Comparison of ENCODE assay signal across 7 cellular contexts in the genomic region with DNA sequence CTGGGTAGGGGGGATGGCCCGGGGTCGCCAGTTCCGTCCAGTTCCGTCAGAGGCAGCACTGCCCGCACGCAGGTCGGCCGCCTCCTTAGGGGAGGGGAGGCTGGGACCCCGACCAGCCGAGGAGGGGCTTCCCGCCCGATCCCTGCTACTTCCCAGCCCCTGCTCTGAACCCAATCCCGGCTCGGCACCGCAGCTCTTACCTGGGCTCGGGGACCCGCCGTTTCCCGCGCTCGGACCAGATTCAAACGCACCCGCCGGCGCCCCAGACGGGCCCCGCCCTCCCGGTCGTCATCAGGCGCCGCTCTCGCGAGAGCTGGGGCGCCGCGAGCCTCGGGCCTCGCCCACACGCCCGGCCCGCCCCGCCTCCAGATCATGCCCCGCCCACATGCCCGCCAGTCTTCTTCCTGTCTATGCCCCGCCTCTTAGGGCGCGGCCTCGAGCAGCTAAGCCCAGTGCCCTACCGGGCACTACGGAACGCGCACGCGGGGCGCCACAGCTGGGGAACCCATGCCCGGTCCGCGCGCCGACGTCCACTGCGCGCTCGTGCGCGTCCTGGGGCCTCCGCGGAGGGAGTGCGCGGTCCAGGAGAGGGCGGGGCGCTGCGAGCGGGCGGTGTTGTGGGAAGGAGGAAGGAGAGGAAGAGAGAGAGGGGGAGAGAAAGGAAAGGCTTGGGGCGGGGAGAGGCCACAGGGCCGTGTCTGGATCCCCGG. TPM values are rescaled to one million over a fixed set of nuclear protein-coding genes. Genes with fewer than 3 reads are reported as not detected.
DNase-seq lines count a peak whose midpoint lies in the region; ATAC-seq, FAIRE-seq and TF ChIP-seq lines count a peak whose summit lies in the region.

A gene with protein sequence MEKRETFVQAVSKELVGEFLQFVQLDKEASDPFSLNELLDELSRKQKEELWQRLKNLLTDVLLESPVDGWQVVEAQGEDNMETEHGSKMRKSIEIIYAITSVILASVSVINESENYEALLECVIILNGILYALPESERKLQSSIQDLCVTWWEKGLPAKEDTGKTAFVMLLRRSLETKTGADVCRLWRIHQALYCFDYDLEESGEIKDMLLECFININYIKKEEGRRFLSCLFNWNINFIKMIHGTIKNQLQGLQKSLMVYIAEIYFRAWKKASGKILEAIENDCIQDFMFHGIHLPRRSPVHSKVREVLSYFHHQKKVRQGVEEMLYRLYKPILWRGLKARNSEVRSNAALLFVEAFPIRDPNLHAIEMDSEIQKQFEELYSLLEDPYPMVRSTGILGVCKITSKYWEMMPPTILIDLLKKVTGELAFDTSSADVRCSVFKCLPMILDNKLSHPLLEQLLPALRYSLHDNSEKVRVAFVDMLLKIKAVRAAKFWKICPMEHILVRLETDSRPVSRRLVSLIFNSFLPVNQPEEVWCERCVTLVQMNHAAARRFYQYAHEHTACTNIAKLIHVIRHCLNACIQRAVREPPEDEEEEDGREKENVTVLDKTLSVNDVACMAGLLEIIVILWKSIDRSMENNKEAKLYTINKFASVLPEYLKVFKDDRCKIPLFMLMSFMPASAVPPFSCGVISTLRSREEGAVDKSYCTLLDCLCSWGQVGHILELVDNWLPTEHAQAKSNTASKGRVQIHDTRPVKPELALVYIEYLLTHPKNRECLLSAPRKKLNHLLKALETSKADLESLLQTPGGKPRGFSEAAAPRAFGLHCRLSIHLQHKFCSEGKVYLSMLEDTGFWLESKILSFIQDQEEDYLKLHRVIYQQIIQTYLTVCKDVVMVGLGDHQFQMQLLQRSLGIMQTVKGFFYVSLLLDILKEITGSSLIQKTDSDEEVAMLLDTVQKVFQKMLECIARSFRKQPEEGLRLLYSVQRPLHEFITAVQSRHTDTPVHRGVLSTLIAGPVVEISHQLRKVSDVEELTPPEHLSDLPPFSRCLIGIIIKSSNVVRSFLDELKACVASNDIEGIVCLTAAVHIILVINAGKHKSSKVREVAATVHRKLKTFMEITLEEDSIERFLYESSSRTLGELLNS (minus strand): TSS at position 281 of the 710 bp plus-strand sequence. CDS start 2,905 bp downstream, outside the sequence.

- no peaks in the 10 kb centered on the region for H3K27me3 Mint-ChIP-seq in T-helper 2 cell treated with Interferon-gamma antibody and Interleukin-4, amounts not matched to agents 5 μg/mL and 100 μg/mL, for 36 hours (ENCODE audit: low read depth)
- H3K27me3 Mint-ChIP-seq in astrocyte (ENCODE audit: low read depth, unreplicated experiment): no peaks in the 10 kb centered on the region

- peaks cover 8% of the 10 kb centered on the region for H3K36me3 ChIP-seq in astrocyte (ENCODE audit: insufficient read depth, low read length)

- no peaks in the 10 kb centered on the region for H3K27me3 ChIP-seq in astrocyte (ENCODE audit: insufficient read depth, low read length)

- no peaks in the 10 kb centered on the region for H3K9me3 Mint-ChIP-seq in T-helper 2 cell treated with Interferon-gamma antibody and Interleukin-4, amounts not matched to agents 5 μg/mL and 100 μg/mL, for 36 hours
- H3K9me3 Mint-ChIP-seq in astrocyte (ENCODE audit: unreplicated experiment): peaks cover 2% of the 10 kb centered on the region

- H3K9me3 ChIP-seq in astrocyte (ENCODE audit: insufficient read depth, low read depth, low read length): no peaks in the 10 kb centered on the region

- FAIRE-seq in astrocyte (lab: Jason Lieb, UNC): no peak

- peak within 1 kb of the TSS; percentile 93 for H3K27ac Mint-ChIP-seq in T-helper 2 cell treated with Interferon-gamma antibody and Interleukin-4, amounts not matched to agents 5 μg/mL and 100 μg/mL, for 36 hours
- H3K27ac Mint-ChIP-seq in astrocyte (ENCODE audit: unreplicated experiment): no peak within 1 kb of the TSS

- H3K79me2 ChIP-seq in astrocyte (ENCODE audit: insufficient read depth, low read length): peaks cover 49% of the 10 kb centered on the region

- H2AFZ ChIP-seq in astrocyte (ENCODE audit: low read depth, low read length): peak within 1 kb of the TSS; percentile 90

- H3K36me3 Mint-ChIP-seq in T-helper 2 cell treated with Interferon-gamma antibody and Interleukin-4, amounts not matched to agents 5 μg/mL and 100 μg/mL, for 36 hours (ENCODE audit: low read depth): peaks cover 44% of the 10 kb centered on the region
- no peaks in the 10 kb centered on the region for H3K36me3 Mint-ChIP-seq in astrocyte (ENCODE audit: low read depth, unreplicated experiment)

- H3K4me3 ChIP-seq in astrocyte (ENCODE audit: insufficient read depth, low read depth, low read length): peak within 1 kb of the TSS; percentile 86

- peaks cover 7% of the 10 kb centered on the region for H3K4me1 ChIP-seq in astrocyte (ENCODE audit: insufficient read depth, low read length)

- peak within 1 kb of the TSS; percentile 97 for H3K4me3 Mint-ChIP-seq in T-helper 2 cell treated with Interferon-gamma antibody and Interleukin-4, amounts not matched to agents 5 μg/mL and 100 μg/mL, for 36 hours
- H3K4me3 Mint-ChIP-seq in astrocyte (ENCODE audit: unreplicated experiment): peak within 1 kb of the TSS; percentile 86

- H3K27ac ChIP-seq in astrocyte (ENCODE audit: low read depth, low read length): peak within 1 kb of the TSS; percentile 87

- peaks cover 41% of the 10 kb centered on the region for H3K4me1 Mint-ChIP-seq in T-helper 2 cell treated with Interferon-gamma antibody and Interleukin-4, amounts not matched to agents 5 μg/mL and 100 μg/mL, for 36 hours (ENCODE audit: low read depth)
- H3K4me1 Mint-ChIP-seq in astrocyte (ENCODE audit: low read depth, unreplicated experiment): peaks cover 2% of the 10 kb centered on the region

- H3K9ac ChIP-seq in astrocyte (ENCODE audit: low read length): peak within 1 kb of the TSS; percentile 97

- peak; percentile 96 to 99 for DNase-seq in NCI-H1930 (lab: John Stamatoyannopoulos, UW)
- DNase-seq in T-helper 2 cell treated with Interferon-gamma antibody and Interleukin-4, amounts not matched to agents 5 μg/mL and 100 μg/mL, for 36 hours (ENCODE audit: low spot score): peak; percentile 97
- DNase-seq in astrocyte (ENCODE audit: low read depth): peak; percentile 90
- peak; percentile 98 for DNase-seq in hepatic stellate cell (ENCODE audit: low spot score)
- DNase-seq in renal cortical epithelial cell (ENCODE audit: low read depth): peak; percentile 92

- ATAC-seq in GM18502 (IDR thresholded peaks at IDR 0.05; ENCODE audit: poor library complexity, unreplicated experiment) (peak; percentile 98), HG02970 (IDR thresholded peaks at IDR 0.05; ENCODE audit: low FRiP score, unreplicated experiment) (peak; percentile 98)

- no peaks in the 10 kb centered on the region for H4K20me1 ChIP-seq in astrocyte (ENCODE audit: insufficient read depth, low read length)

- peak within 1 kb of the TSS; percentile 93 for H3K4me2 ChIP-seq in astrocyte (ENCODE audit: low read length)

- TF ChIP-seq CTCF in astrocyte (IDR thresholded peaks at IDR 0.05; ENCODE audit: insufficient read depth, low read depth, low read length): no peak

RNA-seq across cellular contexts. Expression of the gene that starts here (rescaled TPM):
- total RNA-seq in astrocyte (8.7 and 9.6 TPM in 2 replicates), renal cortical epithelial cell (6.1 and 17.5 TPM in 2 replicates)

Comparison
In these comparisons a context has a peak if more than half of its experiments do, and no peak if none do; other contexts are left out.
1. Peak in every context shown above with its lines: DNase-seq, ATAC-seq, H3K4me3 ChIP-seq and H3K27ac ChIP-seq.